In the genomic region with DNA sequence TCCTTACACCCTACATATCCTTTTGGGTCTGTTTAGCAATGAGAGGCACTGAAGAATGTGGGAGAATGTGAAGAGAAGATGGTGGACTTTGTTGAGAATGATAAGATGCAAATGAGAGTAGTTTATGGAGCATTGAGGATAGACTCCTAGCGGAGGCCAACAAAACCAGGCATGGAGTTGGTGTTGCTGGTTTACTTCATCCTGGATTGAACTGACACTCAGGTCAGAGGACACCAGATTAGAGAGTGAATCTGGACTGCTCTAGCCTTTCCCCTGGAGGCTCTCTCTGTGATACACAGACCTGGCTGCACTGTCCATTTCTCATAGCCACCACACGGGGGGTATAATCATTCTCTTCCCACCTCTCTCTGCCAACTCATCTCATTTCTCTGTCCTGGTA, we compare ENCODE assay signal across 1 cellular context.
TF ChIP-seq lines count a peak whose summit lies in the region.

No MANE protein-coding gene starts in this region.

TF ChIP-seq in HepG2, 621 proteins besides CTCF, POLR2A, EP300 and RAD21:
- TF ChIP-seq ZNF574 (CRISPR knock-in tag; IDR thresholded peaks at IDR 0.05) = no peak
- no peak for TF ChIP-seq ZNF597 (CRISPR knock-in tag; IDR thresholded peaks at IDR 0.05)
- TF ChIP-seq ZNF432 (CRISPR knock-in tag; IDR thresholded peaks at IDR 0.05; ENCODE audit: borderline replicate concordance) = no peak
- TF ChIP-seq GPBP1L1 (CRISPR knock-in tag; IDR thresholded peaks at IDR 0.05) = no peak
- no peak for TF ChIP-seq PHF5A (CRISPR knock-in tag; IDR thresholded peaks at IDR 0.05; ENCODE audit: low read depth, unreplicated experiment)
- no peak for TF ChIP-seq ZNF282 (IDR thresholded peaks at IDR 0.05; ENCODE audit: partially characterized antibody)
- TF ChIP-seq, protein P1, sequence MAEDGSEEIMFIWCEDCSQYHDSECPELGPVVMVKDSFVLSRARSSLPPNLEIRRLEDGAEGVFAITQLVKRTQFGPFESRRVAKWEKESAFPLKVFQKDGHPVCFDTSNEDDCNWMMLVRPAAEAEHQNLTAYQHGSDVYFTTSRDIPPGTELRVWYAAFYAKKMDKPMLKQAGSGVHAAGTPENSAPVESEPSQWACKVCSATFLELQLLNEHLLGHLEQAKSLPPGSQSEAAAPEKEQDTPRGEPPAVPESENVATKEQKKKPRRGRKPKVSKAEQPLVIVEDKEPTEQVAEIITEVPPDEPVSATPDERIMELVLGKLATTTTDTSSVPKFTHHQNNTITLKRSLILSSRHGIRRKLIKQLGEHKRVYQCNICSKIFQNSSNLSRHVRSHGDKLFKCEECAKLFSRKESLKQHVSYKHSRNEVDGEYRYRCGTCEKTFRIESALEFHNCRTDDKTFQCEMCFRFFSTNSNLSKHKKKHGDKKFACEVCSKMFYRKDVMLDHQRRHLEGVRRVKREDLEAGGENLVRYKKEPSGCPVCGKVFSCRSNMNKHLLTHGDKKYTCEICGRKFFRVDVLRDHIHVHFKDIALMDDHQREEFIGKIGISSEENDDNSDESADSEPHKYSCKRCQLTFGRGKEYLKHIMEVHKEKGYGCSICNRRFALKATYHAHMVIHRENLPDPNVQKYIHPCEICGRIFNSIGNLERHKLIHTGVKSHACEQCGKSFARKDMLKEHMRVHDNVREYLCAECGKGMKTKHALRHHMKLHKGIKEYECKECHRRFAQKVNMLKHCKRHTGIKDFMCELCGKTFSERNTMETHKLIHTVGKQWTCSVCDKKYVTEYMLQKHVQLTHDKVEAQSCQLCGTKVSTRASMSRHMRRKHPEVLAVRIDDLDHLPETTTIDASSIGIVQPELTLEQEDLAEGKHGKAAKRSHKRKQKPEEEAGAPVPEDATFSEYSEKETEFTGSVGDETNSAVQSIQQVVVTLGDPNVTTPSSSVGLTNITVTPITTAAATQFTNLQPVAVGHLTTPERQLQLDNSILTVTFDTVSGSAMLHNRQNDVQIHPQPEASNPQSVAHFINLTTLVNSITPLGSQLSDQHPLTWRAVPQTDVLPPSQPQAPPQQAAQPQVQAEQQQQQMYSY (CRISPR knock-in tag; IDR thresholded peaks at IDR 0.05) = peak; percentile 67; the same call in 1 of the 2 replicates
- TF ChIP-seq, protein P2, sequence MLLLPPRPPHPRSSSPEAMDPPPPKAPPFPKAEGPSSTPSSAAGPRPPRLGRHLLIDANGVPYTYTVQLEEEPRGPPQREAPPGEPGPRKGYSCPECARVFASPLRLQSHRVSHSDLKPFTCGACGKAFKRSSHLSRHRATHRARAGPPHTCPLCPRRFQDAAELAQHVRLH (CRISPR knock-in tag; IDR thresholded peaks at IDR 0.05; ENCODE audit: borderline replicate concordance, low read depth) = no peak
TF ChIP-seq in HepG2: peak in this region for 1.
